ENCODE assay signal across 17 cellular contexts in the genomic region with DNA sequence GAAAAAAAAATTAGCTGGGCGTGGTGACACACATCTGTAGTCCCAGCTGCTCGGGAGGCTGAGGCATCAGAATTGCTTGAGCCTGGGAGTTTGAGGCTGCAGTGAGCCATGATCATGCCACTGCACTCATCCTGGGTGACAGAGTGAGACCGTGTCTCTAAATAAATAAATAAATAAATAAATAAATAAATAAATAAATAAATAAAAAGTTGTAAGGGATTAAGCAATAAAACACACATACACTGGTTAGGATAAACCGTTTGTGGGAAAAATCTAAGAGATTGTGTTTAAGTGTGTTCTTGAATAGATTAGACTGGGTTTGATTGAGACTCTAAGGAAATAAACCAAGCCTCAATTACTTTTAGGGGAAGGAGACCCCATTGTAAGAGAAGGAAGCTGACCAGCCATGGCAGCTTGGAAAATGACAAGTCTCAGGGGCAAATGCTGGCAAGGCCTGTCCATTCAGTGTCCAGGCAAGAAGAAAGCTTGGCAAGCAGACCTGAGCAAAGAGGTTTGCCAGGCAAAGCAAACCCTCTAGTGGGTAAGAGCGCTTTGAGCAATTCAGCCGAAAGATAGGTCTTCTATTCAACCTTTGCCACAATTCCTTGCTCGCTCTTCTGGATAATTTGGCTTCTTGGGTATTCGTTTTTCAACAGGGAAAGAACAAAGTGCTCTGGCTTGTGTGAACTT.
A peak's percentile ranks its signal among the peaks of the same experiment; 100 is the strongest.
DNase-seq lines count a peak whose midpoint lies in the region; ATAC-seq and TF ChIP-seq lines count a peak whose summit lies in the region.
"Had no signal": no experiment of that assay in that cellular context is flagged by ENCODE, and none has a peak within 500 bp of the region (broad histone marks: within the 10 kb centered on the region; RNA-seq: fewer than 3 reads in every experiment).

No MANE protein-coding gene starts in this region.

- no peaks in the 10 kb centered on the region for H3K36me3 ChIP-seq in adipocyte (ENCODE audit: control insufficient read depth, insufficient read depth, low read length, severe bottlenecking)
- no peaks in the 10 kb centered on the region for H3K36me3 ChIP-seq in subcutaneous abdominal adipose tissue (ENCODE audit: control insufficient read depth in 5 of 5, insufficient read depth in 5 of 5, low read length in 5 of 5)
- H3K36me3 ChIP-seq in CD8-positive, alpha-beta T cell (ENCODE audit: insufficient read depth, low read length), result no peaks in the 10 kb centered on the region
- H3K36me3 ChIP-seq: transverse colon had no signal

- H3K4me1 ChIP-seq in adipocyte (ENCODE audit: control insufficient read depth, insufficient read depth, low read length), result peaks cover 34% of the 10 kb centered on the region
- no peaks in the 10 kb centered on the region for H3K4me1 ChIP-seq in right cardiac atrium (ENCODE audit: control insufficient read depth, insufficient read depth, low read length)
- peaks cover 8 to 42% (median 26%) of the 10 kb centered on the region in 5 donors for H3K4me1 ChIP-seq in subcutaneous abdominal adipose tissue (ENCODE audit: control insufficient read depth in 5 of 5, insufficient read depth in 5 of 5, low read length in 5 of 5)
- no peaks in the 10 kb centered on the region for H3K4me1 ChIP-seq in CD8-positive, alpha-beta T cell (ENCODE audit: insufficient read depth, low read length)

- ATAC-seq in right cardiac atrium, result peak in 1 of 2 donors; percentile 59
- ATAC-seq in CD8-positive, alpha-beta T cell, result no peak
- no peak for ATAC-seq in GM18517 (IDR thresholded peaks at IDR 0.05; ENCODE audit: unreplicated experiment)
- ATAC-seq: activated CD8-positive, alpha-beta T cell treated with anti-CD3 and anti-CD28 coated beads for 36 hours; K562 had no signal

- H3K36me3 Mint-ChIP-seq in CD8-positive, alpha-beta T cell, result no peaks in the 10 kb centered on the region
- H3K36me3 Mint-ChIP-seq: activated naive CD8-positive, alpha-beta T cell had no signal

- CTCF ChIA-PET in CD8-positive, alpha-beta T cell (lab: Charles Lee), result interaction anchor here (0.6 to 11.7 kb wide), 5 partner anchors 15 to 230 kb away, joined by 3 to 101 read pairs (median 3); no protein-coding TSS in a partner anchor

- peak; percentile 78 for DNase-seq in NCI-H1092 treated with DMSO at 0.1 percent for 48 hours (lab: John Stamatoyannopoulos, UW)
- no peak for DNase-seq in adipocyte (ENCODE audit: low read depth)
- DNase-seq in right cardiac atrium, result peak in 2 of 3 donors; percentile 53 to 70
- no peak for DNase-seq in cortex of kidney (lab: John Stamatoyannopoulos, UW)
- no peak for DNase-seq in CD8-positive, alpha-beta T cell
- DNase-seq: activated CD8-positive, alpha-beta T cell treated with anti-CD3 and anti-CD28 coated beads for 36 hours; activated T-cell treated with anti-CD3 and anti-CD28 coated beads, Interleukin-2, amount 50 U/mL, for 48 hours; cerebellar nuclear complex; H7; NK-92 treated with Interleukin-12 subunit alpha and Interleukin-12 subunit beta, amount 100 ng/mL, for 24 hours; RPMI8226; transverse colon had no signal

- intact Hi-C loops in right cardiac atrium (cut with DNase I), result loop anchor here (2.0 to 10.0 kb wide), 5 partner anchors 148 to 305 kb away; partner anchors contain the start of genes GADD45A (in 1 of the 4) and GNG12 (in 1 of the 4)
- intact Hi-C loops in CD8-positive, alpha-beta T cell (cut with DNase I, micrococcal nuclease), result no loop called here

- H3K9me3 Mint-ChIP-seq in CD8-positive, alpha-beta T cell, result no peaks in the 10 kb centered on the region
- H3K9me3 Mint-ChIP-seq: activated CD8-positive, alpha-beta T cell treated with anti-CD3 and anti-CD28 coated beads for 36 hours had no signal

- no peaks in the 10 kb centered on the region for H3K9me3 ChIP-seq in adipocyte (ENCODE audit: control insufficient read depth, low read length)
- H3K9me3 ChIP-seq in right cardiac atrium (ENCODE audit: control insufficient read depth, low read length), result no peaks in the 10 kb centered on the region
- no peaks in the 10 kb centered on the region for H3K9me3 ChIP-seq in subcutaneous abdominal adipose tissue (ENCODE audit: control insufficient read depth in 5 of 5, low read length in 5 of 5)
- no peaks in the 10 kb centered on the region for H3K9me3 ChIP-seq in CD8-positive, alpha-beta T cell (ENCODE audit: low read length)
- H3K9me3 ChIP-seq: transverse colon had no signal

- no peak overlapping the region for H3K4me3 Mint-ChIP-seq in CD8-positive, alpha-beta T cell
- H3K4me3 Mint-ChIP-seq: activated CD8-positive, alpha-beta T cell treated with anti-CD3 and anti-CD28 coated beads for 36 hours; activated naive CD8-positive, alpha-beta T cell had no signal

- H3K27me3 ChIP-seq in adipocyte (replicated peaks; ENCODE audit: control insufficient read depth, insufficient read depth, low read length), result no peaks in the 10 kb centered on the region
- H3K27me3 ChIP-seq in right cardiac atrium (ENCODE audit: control insufficient read depth, insufficient read depth), result no peaks in the 10 kb centered on the region
- no peaks in the 10 kb centered on the region for H3K27me3 ChIP-seq in subcutaneous abdominal adipose tissue (ENCODE audit: control insufficient read depth in 5 of 5, insufficient read depth in 4 of 5, low read length in 5 of 5)
- no peaks in the 10 kb centered on the region for H3K27me3 ChIP-seq in CD8-positive, alpha-beta T cell (ENCODE audit: insufficient read depth, low read length)
- H3K27me3 ChIP-seq: transverse colon had no signal

- no peaks in the 10 kb centered on the region for H3K27me3 Mint-ChIP-seq in CD8-positive, alpha-beta T cell (ENCODE audit: low read depth)
- H3K27me3 Mint-ChIP-seq: activated naive CD8-positive, alpha-beta T cell had no signal

- H3K4me3 ChIP-seq in adipocyte (ENCODE audit: low read length), result peak overlapping the region; percentile 3
- no peak overlapping the region for H3K4me3 ChIP-seq in right cardiac atrium (ENCODE audit: low read length)
- H3K4me3 ChIP-seq in subcutaneous abdominal adipose tissue (ENCODE audit: low read depth in 1 of 5, low read length in 5 of 5), result no peak overlapping the region
- H3K4me3 ChIP-seq in CD8-positive, alpha-beta T cell (ENCODE audit: low read depth, low read length), result no peak overlapping the region
- H3K4me3 ChIP-seq: K562, transverse colon had no signal

- WGBS in right cardiac atrium, result 58% methylated on average over 8 of the region's 8 CpGs

- POLR2A ChIA-PET in CD8-positive, alpha-beta T cell (lab: Charles Lee), result no interaction called here

- H3K9ac ChIP-seq in adipocyte (ENCODE audit: low read length) (peak overlapping the region; percentile 40), subcutaneous abdominal adipose tissue (ENCODE audit: low read length in 5 of 5) (peak overlapping the region in 2 of 5 donors; percentile 44 to 61)

- no peak for TF ChIP-seq CTCF in CD8-positive, alpha-beta T cell (IDR thresholded peaks at IDR 0.05)

- H3K27ac Mint-ChIP-seq in CD8-positive, alpha-beta T cell, result no peak overlapping the region
- H3K27ac Mint-ChIP-seq: activated CD8-positive, alpha-beta T cell treated with anti-CD3 and anti-CD28 coated beads for 36 hours; activated naive CD8-positive, alpha-beta T cell had no signal

- peak overlapping the region; percentile 80 for H3K27ac ChIP-seq in right cardiac atrium (ENCODE audit: low read length)
- peak overlapping the region; percentile 80 for H3K27ac ChIP-seq in subcutaneous abdominal adipose tissue (ENCODE audit: low read depth, low read length)
- no peak overlapping the region for H3K27ac ChIP-seq in CD8-positive, alpha-beta T cell (ENCODE audit: low read depth, low read length)
- H3K27ac ChIP-seq: transverse colon, VCaP had no signal

- no peaks in the 10 kb centered on the region for H3K4me1 Mint-ChIP-seq in CD8-positive, alpha-beta T cell (ENCODE audit: low read depth)

Comparison
In these comparisons a context has a peak if more than half of its experiments do, and no peak if none do; other contexts are left out.
1. DNase-seq: peak in NCI-H1092 treated with DMSO at 0.1 percent for 48 hours (single experiment) and right cardiac atrium (2 of 3); none in adipocyte (single experiment), cortex of kidney (single experiment) and CD8-positive, alpha-beta T cell (0 of 7).
2. intact Hi-C loops: an anchor here in right cardiac atrium (2.0 to 10.0 kb wide); none called in CD8-positive, alpha-beta T cell.